In genomic region chr5:166576323-166576722, GRCh38 we compare ENCODE assay signal across 24 cellular contexts.
"Had no signal": no experiment of that assay in that cellular context is flagged by ENCODE, and none has a peak within 500 bp of the region (broad histone marks: within the 10 kb centered on the region; RNA-seq: fewer than 3 reads in every experiment).

No MANE protein-coding gene starts in this region.

- DNase-seq: activated B cell treated with CpG ODN at 0.5 μM for 24 hours; activated CD4-positive, alpha-beta memory T cell treated with anti-CD3 and anti-CD28 coated beads for 36 hours; activated CD4-positive, alpha-beta T cell treated with anti-CD3 and anti-CD28 coated beads for 4 hours; activated CD4-positive, alpha-beta T cell treated with anti-CD3 and anti-CD28 coated beads, Interleukin-2, amount 10 ng/mL, durations not matched to agents 24 days and 14 days; activated CD4-positive, alpha-beta T cell treated with anti-CD3 and anti-CD28 coated beads, Interleukin-2, amount 50 U/mL, for 1 hour; activated CD4-positive, alpha-beta T cell treated with anti-CD3 and anti-CD28 coated beads, Interleukin-2, amount 50 U/mL, for 4 hours; activated CD4-positive, CD25-positive, alpha-beta regulatory T cell treated with anti-CD3 and anti-CD28 coated beads, Interleukin-2, amount 50 U/mL, for 72 hours; activated CD8-positive, alpha-beta memory T cell treated with anti-CD3 and anti-CD28 coated beads, Interleukin-2, amount 50 U/mL, for 4 hours; activated CD8-positive, alpha-beta T cell treated with anti-CD3 and anti-CD28 coated beads for 36 hours; activated effector memory CD4-positive, alpha-beta T cell treated with Interleukin-2 at 50 U/mL for 16 hours; activated gamma-delta T cell; activated naive CD4-positive, alpha-beta T cell treated with anti-CD3 and anti-CD28 coated beads, Interleukin-2, amount 10 ng/mL, durations not matched to agents 7 days and 5 days; activated naive CD4-positive, alpha-beta T cell treated with Interleukin-2 at 50 U/mL for 16 hours; activated naive CD8-positive, alpha-beta T cell treated with anti-CD3 and anti-CD28 coated beads, Interleukin-2, amount 10 ng/mL, durations not matched to agents 7 days and 5 days; activated naive CD8-positive, alpha-beta T cell treated with anti-CD3 and anti-CD28 coated beads, Interleukin-2, amount 50 U/mL, for 24 hours; activated T-cell treated with anti-CD3 and anti-CD28 coated beads for 4 hours; activated T-cell treated with anti-CD3 and anti-CD28 coated beads, Interleukin-2, amount 50 U/mL, for 24 hours; activated T-cell treated with anti-CD3 and anti-CD28 coated beads, Interleukin-2, amount 50 U/mL, for 48 hours; amygdala; anterior cingulate cortex; central memory CD4-positive, alpha-beta T cell; T-helper 1 cell; T-helper 2 cell; T-helper 9 cell had no signal

- ATAC-seq: activated CD8-positive, alpha-beta T cell treated with anti-CD3 and anti-CD28 coated beads for 36 hours; activated naive CD8-positive, alpha-beta T cell treated with anti-CD3 and anti-CD28 coated beads, Interleukin-2, amount 50 U/mL, for 24 hours had no signal
